In the genomic region with DNA sequence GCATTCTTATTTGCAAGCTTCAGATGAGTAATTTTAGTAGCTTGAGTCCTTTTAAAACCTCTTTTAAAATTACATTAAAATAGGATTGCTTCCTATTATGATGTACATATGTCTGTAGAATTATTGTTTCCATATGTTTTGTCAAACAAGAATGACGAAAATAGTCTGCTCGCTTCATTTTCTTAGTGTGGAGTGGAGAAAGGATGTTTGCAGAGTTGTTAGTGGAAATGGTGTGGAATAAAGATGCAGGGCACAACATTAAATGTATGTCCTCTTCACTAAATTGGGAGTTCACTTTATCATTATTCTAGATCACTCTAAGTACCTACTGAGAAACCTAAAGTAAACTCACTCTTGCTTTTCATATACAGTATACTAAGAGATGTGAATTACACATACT, we compare ENCODE assay signal across 16 cellular contexts. TPM values are rescaled to one million over a fixed set of nuclear protein-coding genes. Genes with fewer than 3 reads are reported as not detected.
DNase-seq lines count a peak whose midpoint lies in the region; ATAC-seq and TF ChIP-seq lines count a peak whose summit lies in the region.
"Had no signal": no experiment of that assay in that cellular context is flagged by ENCODE, and none has a peak within 500 bp of the region (broad histone marks: within the 10 kb centered on the region; RNA-seq: fewer than 3 reads in every experiment).

No MANE protein-coding gene starts in this region.

- H3K4me3 ChIP-seq in esophagus muscularis mucosa = peak overlapping the region; percentile 69 to 84 (median 73)

- H3K27ac Mint-ChIP-seq in natural killer cell = peak overlapping the region; percentile 29 to 44
- H3K27ac Mint-ChIP-seq in natural killer cell treated with Interleukin-12 subunit alpha and Interleukin-12 subunit beta and Interleukin-15 and Interleukin-18, amount 100 ng/mL, for 72 hours = no peak overlapping the region
- no peak overlapping the region for H3K27ac Mint-ChIP-seq in progenitor cell of endocrine pancreas
- H3K27ac Mint-ChIP-seq in naive thymus-derived CD8-positive, alpha-beta T cell = peak overlapping the region in 1 of 10 donors; percentile 55
- H3K27ac Mint-ChIP-seq: activated CD4-positive, alpha-beta T cell treated with anti-CD3 and anti-CD28 coated beads for 36 hours had no signal

- in situ Hi-C loops in GM13976 (cut with MboI; ENCODE audit: low sequenced_read_pairs, unreplicated experiment) = no loop called here

- 82% methylated on average over 2 of the region's 2 CpGs for WGBS in esophagus muscularis mucosa

- no peaks in the 10 kb centered on the region for H3K9me3 ChIP-seq in esophagus muscularis mucosa
- H3K9me3 ChIP-seq: BE2C, SJCRH30 had no signal

- peaks cover 12 to 17% of the 10 kb centered on the region in 2 donors for H3K4me1 Mint-ChIP-seq in natural killer cell
- H3K4me1 Mint-ChIP-seq in natural killer cell treated with Interleukin-12 subunit alpha and Interleukin-12 subunit beta and Interleukin-15 and Interleukin-18, amount 100 ng/mL, for 72 hours (ENCODE audit: low read depth in 2 of 2) = peaks cover 17 to 20% of the 10 kb centered on the region in 2 donors
- H3K4me1 Mint-ChIP-seq in progenitor cell of endocrine pancreas (ENCODE audit: low read depth) = peaks cover 30% of the 10 kb centered on the region
- peaks cover 0 to 29% (median 9%) of the 10 kb centered on the region in 4 donors for H3K4me1 Mint-ChIP-seq in naive thymus-derived CD8-positive, alpha-beta T cell

- ATAC-seq in natural killer cell = no peak
- no peak for ATAC-seq in natural killer cell treated with Interleukin-12 subunit alpha and Interleukin-12 subunit beta and Interleukin-15 and Interleukin-18, amount 100 ng/mL, for 72 hours
- ATAC-seq in naive thymus-derived CD8-positive, alpha-beta T cell = no peak

- TF ChIP-seq POLR2A in esophagus muscularis mucosa (IDR thresholded peaks at IDR 0.05; ENCODE audit: low read depth) = no peak

- H3K4me3 Mint-ChIP-seq in natural killer cell (peak overlapping the region; percentile 84), progenitor cell of endocrine pancreas (ENCODE audit: low read depth) (peak overlapping the region; percentile 46)
- no peak overlapping the region for H3K4me3 Mint-ChIP-seq in natural killer cell treated with Interleukin-12 subunit alpha and Interleukin-12 subunit beta and Interleukin-15 and Interleukin-18, amount 100 ng/mL, for 72 hours
- H3K4me3 Mint-ChIP-seq in naive thymus-derived CD8-positive, alpha-beta T cell = peak overlapping the region in 1 of 10 donors; percentile 8

- H3K4me1 ChIP-seq in esophagus muscularis mucosa = peaks cover 18 to 57% (median 41%) of the 10 kb centered on the region in 4 donors
- H3K4me1 ChIP-seq: BE2C had no signal

- no peaks in the 10 kb centered on the region for H3K36me3 ChIP-seq in esophagus muscularis mucosa
- H3K36me3 ChIP-seq: BE2C, SJCRH30 had no signal

- H3K27me3 Mint-ChIP-seq in natural killer cell (ENCODE audit: low read depth in 2 of 2) (peaks cover 0 to 14% of the 10 kb centered on the region in 2 donors), progenitor cell of endocrine pancreas (no peaks in the 10 kb centered on the region)
- peaks cover 7 to 10% of the 10 kb centered on the region in 2 donors for H3K27me3 Mint-ChIP-seq in natural killer cell treated with Interleukin-12 subunit alpha and Interleukin-12 subunit beta and Interleukin-15 and Interleukin-18, amount 100 ng/mL, for 72 hours
- H3K27me3 Mint-ChIP-seq in naive thymus-derived CD8-positive, alpha-beta T cell = no peaks in the 10 kb centered on the region

- intact Hi-C loops in natural killer cell (cut with micrococcal nuclease) (no loop called here), esophagus muscularis mucosa (cut with DNase I) (no loop called here)

- no peak for TF ChIP-seq CTCF in natural killer cell (IDR thresholded peaks at IDR 0.05)
- no peak for TF ChIP-seq CTCF in esophagus muscularis mucosa (IDR thresholded peaks at IDR 0.05)
- TF ChIP-seq CTCF in progenitor cell of endocrine pancreas (IDR thresholded peaks at IDR 0.05; ENCODE audit: unreplicated experiment) = no peak
- no peak for TF ChIP-seq CTCF in GM13976 (IDR thresholded peaks at IDR 0.05; ENCODE audit: borderline replicate concordance, control extremely low read depth, extremely low read depth, insufficient read depth, missing control alignments)

- POLR2A ChIA-PET in naive thymus-derived CD8-positive, alpha-beta T cell (lab: Charles Lee) = interaction anchor here (0.7 kb wide), 1 partner anchor 12 kb away, joined by 3 read pairs; no protein-coding TSS in a partner anchor

- no peak for TF ChIP-seq EP300 in esophagus muscularis mucosa (IDR thresholded peaks at IDR 0.05)

- H3K9me3 Mint-ChIP-seq in natural killer cell (no peaks in the 10 kb centered on the region), progenitor cell of endocrine pancreas (ENCODE audit: low read depth) (no peaks in the 10 kb centered on the region)
- H3K9me3 Mint-ChIP-seq in natural killer cell treated with Interleukin-12 subunit alpha and Interleukin-12 subunit beta and Interleukin-15 and Interleukin-18, amount 100 ng/mL, for 72 hours = no peaks in the 10 kb centered on the region
- no peaks in the 10 kb centered on the region for H3K9me3 Mint-ChIP-seq in naive thymus-derived CD8-positive, alpha-beta T cell

- H3K27ac ChIP-seq in esophagus muscularis mucosa (replicated peaks in 1 of 4) = peak overlapping the region; percentile 93 to 96 (median 94)

- no peak for DNase-seq in natural killer cell
- no peak for DNase-seq in natural killer cell treated with Interleukin-12 subunit alpha and Interleukin-12 subunit beta and Interleukin-15 and Interleukin-18, amount 100 ng/mL, for 72 hours (ENCODE audit: low spot score)
- no peak for DNase-seq in esophagus muscularis mucosa (ENCODE audit: extremely low spot score)
- no peak for DNase-seq in progenitor cell of endocrine pancreas (ENCODE audit: low spot score, unreplicated experiment)
- no peak for DNase-seq in NCI-H2171 treated with DMSO at 0.1 percent for 48 hours (lab: John Stamatoyannopoulos, UW)
- no peak for DNase-seq in naive thymus-derived CD8-positive, alpha-beta T cell
- no peak for DNase-seq in activated CD8-positive, alpha-beta memory T cell treated with anti-CD3 and anti-CD28 coated beads, Interleukin-2, amount 50 U/mL, for 48 hours
- DNase-seq in GM13976 (ENCODE audit: low spot score) = no peak
- DNase-seq: activated CD4-positive, alpha-beta T cell treated with anti-CD3 and anti-CD28 coated beads for 36 hours; activated gamma-delta T cell treated with Interleukin-2 at 50 U/mL for 16 hours; BE2C; midbrain; NCI-H1092 treated with DMSO at 0.1 percent for 48 hours; NCI-H524 treated with DMSO at 0.1 percent for 48 hours; stimulated activated CD4-positive, alpha-beta T cell treated with anti-CD3 and anti-CD28 coated beads, Interleukin-4, amount 100 ng/mL, for 1 hour had no signal

- H3K27me3 ChIP-seq in esophagus muscularis mucosa = no peaks in the 10 kb centered on the region
- H3K27me3 ChIP-seq: BE2C, SJCRH30 had no signal

- H3K36me3 Mint-ChIP-seq in natural killer cell = no peaks in the 10 kb centered on the region
- no peaks in the 10 kb centered on the region for H3K36me3 Mint-ChIP-seq in natural killer cell treated with Interleukin-12 subunit alpha and Interleukin-12 subunit beta and Interleukin-15 and Interleukin-18, amount 100 ng/mL, for 72 hours
- H3K36me3 Mint-ChIP-seq in progenitor cell of endocrine pancreas (ENCODE audit: insufficient read depth) = no peaks in the 10 kb centered on the region
- no peaks in the 10 kb centered on the region for H3K36me3 Mint-ChIP-seq in naive thymus-derived CD8-positive, alpha-beta T cell

RNA-seq across cellular contexts. Expression of gene CMSS1, which starts 59.5 kb away (rescaled TPM):
- total RNA-seq in natural killer cell (10 to 100 TPM in 1 of 3 donors, 1 to 10 TPM in 2; 7.8 to 12.7 (median 9.2) TPM), esophagus muscularis mucosa (10 to 100 TPM; 11.2 to 16.3 (median 14.1) TPM), progenitor cell of endocrine pancreas (35.7 and 43.5 TPM in 2 replicates)
- 10 to 100 TPM; 35.7 to 67.8 TPM for total RNA-seq in natural killer cell treated with Interleukin-12 subunit alpha and Interleukin-12 subunit beta and Interleukin-15 and Interleukin-18, amount 100 ng/mL, for 72 hours
- total RNA-seq in naive thymus-derived CD8-positive, alpha-beta T cell = 10 to 100 TPM; 18.9 to 20.2 TPM
- polyA plus RNA-seq in naive thymus-derived CD8-positive, alpha-beta T cell = 10 to 100 TPM; 29.7 to 32.4 (median 32.3) TPM

Comparison
In these comparisons a context has a peak if more than half of its experiments do, and no peak if none do; other contexts are left out.
1. H3K27ac Mint-ChIP-seq: peak in natural killer cell (2 of 2); none in natural killer cell treated with Interleukin-12 subunit alpha and Interleukin-12 subunit beta and Interleukin-15 and Interleukin-18, amount 100 ng/mL, for 72 hours (0 of 2) and progenitor cell of endocrine pancreas (single experiment).